In the genomic region with DNA sequence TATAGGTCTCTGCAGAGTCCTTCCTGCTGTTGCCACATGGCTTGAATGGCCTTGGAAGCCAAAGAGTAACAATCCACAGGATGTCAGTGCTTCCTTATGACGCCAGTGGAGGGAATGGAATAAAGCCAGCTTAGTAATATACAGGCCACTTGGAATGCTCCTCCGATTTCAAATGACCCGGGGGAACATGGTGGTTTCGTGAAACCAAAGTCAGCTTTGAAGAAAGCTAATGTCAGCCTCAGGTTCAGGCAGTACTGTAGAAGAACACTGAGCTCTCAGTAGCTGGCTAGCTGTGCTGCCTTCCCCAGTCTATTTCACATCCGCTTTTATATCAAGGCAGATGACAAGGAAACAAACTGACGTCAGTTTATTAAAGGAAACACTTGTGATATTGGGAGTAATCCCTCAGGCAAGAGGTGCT, we compare ENCODE assay signal across 13 cellular contexts.
DNase-seq lines count a peak whose midpoint lies in the region; ATAC-seq, FAIRE-seq and TF ChIP-seq lines count a peak whose summit lies in the region.
"Had no signal": no experiment of that assay in that cellular context is flagged by ENCODE, and none has a peak within 500 bp of the region (broad histone marks: within the 10 kb centered on the region; RNA-seq: fewer than 3 reads in every experiment).

No MANE protein-coding gene starts in this region.

- no peak overlapping the region for H2AFZ ChIP-seq in endothelial cell of umbilical vein (ENCODE audit: low read depth, low read length)

- no peaks in the 10 kb centered on the region for H3K9me3 ChIP-seq in endothelial cell of umbilical vein (replicated peaks; ENCODE audit: control insufficient read depth, insufficient read depth, low read length)
- no peaks in the 10 kb centered on the region for H3K9me3 ChIP-seq in lower lobe of right lung
- H3K9me3 ChIP-seq: tibial nerve had no signal

- TF ChIP-seq CTCF in endothelial cell of umbilical vein (IDR thresholded peaks at IDR 0.05; ENCODE audit: extremely low read depth in 1 of 2, insufficient read depth in 1 of 2, low read depth in 1 of 2, low read length in 2 of 2) = no peak
- TF ChIP-seq CTCF in lower lobe of right lung (IDR thresholded peaks at IDR 0.05) = no peak
- TF ChIP-seq CTCF in GM13977 (IDR thresholded peaks at IDR 0.05; ENCODE audit: extremely low read depth, insufficient read depth, missing control alignments) = no peak

- no peaks in the 10 kb centered on the region for H3K27me3 ChIP-seq in endothelial cell of umbilical vein (ENCODE audit: control insufficient read depth in 2 of 2, insufficient read depth in 2 of 2, low read length in 2 of 2)
- no peaks in the 10 kb centered on the region for H3K27me3 ChIP-seq in lower lobe of right lung (ENCODE audit: low read depth)
- H3K27me3 ChIP-seq: tibial nerve had no signal

- H3K4me2 ChIP-seq in endothelial cell of umbilical vein (ENCODE audit: insufficient read depth, low read length) = peak overlapping the region; percentile 4

- in situ Hi-C loops in GM13977 (cut with MboI; ENCODE audit: low pct_unique_long_range_greater_than_20kb, low sequenced_read_pairs, unreplicated experiment) = no loop called here

- FAIRE-seq in endothelial cell of umbilical vein (lab: Jason Lieb, UNC) = peak; percentile 55
- FAIRE-seq: A204.1, RCC 7860 had no signal

- peak; percentile 41 to 63 for ATAC-seq in lower lobe of right lung
- no peak for ATAC-seq in GM18907 (IDR thresholded peaks at IDR 0.05; ENCODE audit: unreplicated experiment)

- intact Hi-C loops in endothelial cell of umbilical vein (cut with micrococcal nuclease) = no loop called here
- intact Hi-C loops in lower lobe of right lung (cut with DNase I) = no loop called here

- no peak overlapping the region for H3K27ac ChIP-seq in endothelial cell of umbilical vein (ENCODE audit: insufficient read depth, low read depth, low read length)
- H3K27ac ChIP-seq in lower lobe of right lung = peak overlapping the region; percentile 2

- POLR2A ChIA-PET in endothelial cell of umbilical vein (lab: Charles Lee) = interaction anchor here (0.6 kb wide), 1 partner anchor 1344 kb away, joined by 3 read pairs; no protein-coding TSS in a partner anchor

- no peak overlapping the region for H3K9ac ChIP-seq in endothelial cell of umbilical vein (replicated peaks; ENCODE audit: extremely low read depth, insufficient read depth, low read length)

- H3K4me3 ChIP-seq in endothelial cell of umbilical vein (replicated peaks in 1 of 3; ENCODE audit: insufficient read depth in 1 of 3, low read depth in 1 of 3, low read length in 3 of 3) (no peak overlapping the region), lower lobe of right lung (no peak overlapping the region)
- H3K4me3 ChIP-seq: tibial nerve had no signal

- H3K79me2 ChIP-seq in endothelial cell of umbilical vein (ENCODE audit: control insufficient read depth, insufficient read depth, low read length) = no peaks in the 10 kb centered on the region

- DNase-seq in AG08395 (ENCODE audit: low spot score) (peak; percentile 69), NCI-H2029 (lab: John Stamatoyannopoulos, UW) (peak; percentile 69), endothelial cell of umbilical vein (ENCODE audit: low read depth, low spot score) (peak; percentile 62), lower lobe of right lung (no peak), GM13977 (ENCODE audit: low spot score) (no peak), HuH-7 (ENCODE audit: low spot score) (no peak)
- no peak for DNase-seq in activated CD4-positive, alpha-beta T cell treated with anti-CD3 and anti-CD28 coated beads, Interleukin-2, amount 50 U/mL, for 1 hour
- DNase-seq: NCI-H2081; stimulated activated CD4-positive, alpha-beta T cell treated with anti-CD3 and anti-CD28 coated beads, Interleukin-2, amount 100 ng/mL, for 48 hours had no signal

- no peaks in the 10 kb centered on the region for H3K9me1 ChIP-seq in endothelial cell of umbilical vein (replicated peaks; ENCODE audit: control insufficient read depth, extremely low read depth, insufficient read depth, low read length)

- TF ChIP-seq POLR2A in endothelial cell of umbilical vein (IDR thresholded peaks at IDR 0.05; ENCODE audit: low read depth, low read length) = no peak

- CTCF ChIA-PET in endothelial cell of umbilical vein (lab: Charles Lee) = interaction anchor here (0.8 to 3.6 kb wide), 5 partner anchors 10 to 152 kb away, joined by 3 to 16 read pairs (median 3); no protein-coding TSS in a partner anchor

- H3K36me3 ChIP-seq in endothelial cell of umbilical vein (ENCODE audit: control insufficient read depth in 2 of 2, extremely low read depth in 1 of 2, insufficient read depth in 2 of 2, low read length in 2 of 2) = no peaks in the 10 kb centered on the region
- peaks cover 15% of the 10 kb centered on the region for H3K36me3 ChIP-seq in lower lobe of right lung

- no TSS peak for BruUV-seq in endothelial cell of umbilical vein (replicated peaks; lab: Mats Ljungman, UMichigan)

- dilution Hi-C loops in endothelial cell of umbilical vein (cut with MboI; ENCODE audit: extremely low pct_ligation_motif_present, low sequenced_read_pairs) = no loop called here

- H4K20me1 ChIP-seq in endothelial cell of umbilical vein (replicated peaks; ENCODE audit: control insufficient read depth, extremely low read depth, insufficient read depth, low read length) = no peaks in the 10 kb centered on the region

- H3K4me1 ChIP-seq in endothelial cell of umbilical vein (ENCODE audit: control insufficient read depth, extremely low read depth, insufficient read depth, low read length) = peaks cover 7% of the 10 kb centered on the region
- H3K4me1 ChIP-seq in lower lobe of right lung = peaks cover 26% of the 10 kb centered on the region

TF ChIP-seq in endothelial cell of umbilical vein, 7 proteins besides CTCF, POLR2A, EP300 and RAD21:
- TF ChIP-seq EZH2 (IDR thresholded peaks at IDR 0.05; ENCODE audit: borderline replicate concordance, low read depth, low read length, severe bottlenecking) = no peak
- no peak for TF ChIP-seq JUN (IDR thresholded peaks at IDR 0.05; ENCODE audit: borderline replicate concordance, insufficient read depth, insufficient read length, low read depth)
- no peak for TF ChIP-seq MYC (IDR thresholded peaks at IDR 0.05; ENCODE audit: low read depth, low read length)
- TF ChIP-seq POLR2AphosphoS5 (IDR thresholded peaks at IDR 0.05; ENCODE audit: insufficient read depth, low read depth, low read length) = no peak
- TF ChIP-seq FOS (IDR thresholded peaks at IDR 0.05; ENCODE audit: borderline replicate concordance, insufficient read depth, low read length) = no peak
- TF ChIP-seq GATA2 (IDR thresholded peaks at IDR 0.05; ENCODE audit: insufficient read depth, insufficient read length, low read depth, low read length) = no peak
- TF ChIP-seq, protein P1, sequence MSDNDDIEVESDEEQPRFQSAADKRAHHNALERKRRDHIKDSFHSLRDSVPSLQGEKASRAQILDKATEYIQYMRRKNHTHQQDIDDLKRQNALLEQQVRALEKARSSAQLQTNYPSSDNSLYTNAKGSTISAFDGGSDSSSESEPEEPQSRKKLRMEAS (IDR thresholded peaks at IDR 0.05; ENCODE audit: insufficient read depth, insufficient read length) = no peak

Comparison
In these comparisons a context has a peak if more than half of its experiments do, and no peak if none do; other contexts are left out.
1. DNase-seq: peak in AG08395 (single experiment), NCI-H2029 (single experiment) and endothelial cell of umbilical vein (single experiment); none in lower lobe of right lung (single experiment), activated CD4-positive, alpha-beta T cell treated with anti-CD3 and anti-CD28 coated beads, Interleukin-2, amount 50 U/mL, for 1 hour (single experiment), GM13977 (single experiment) and HuH-7 (single experiment).